8 cellular contexts compared by ENCODE assay signal in the genomic region with DNA sequence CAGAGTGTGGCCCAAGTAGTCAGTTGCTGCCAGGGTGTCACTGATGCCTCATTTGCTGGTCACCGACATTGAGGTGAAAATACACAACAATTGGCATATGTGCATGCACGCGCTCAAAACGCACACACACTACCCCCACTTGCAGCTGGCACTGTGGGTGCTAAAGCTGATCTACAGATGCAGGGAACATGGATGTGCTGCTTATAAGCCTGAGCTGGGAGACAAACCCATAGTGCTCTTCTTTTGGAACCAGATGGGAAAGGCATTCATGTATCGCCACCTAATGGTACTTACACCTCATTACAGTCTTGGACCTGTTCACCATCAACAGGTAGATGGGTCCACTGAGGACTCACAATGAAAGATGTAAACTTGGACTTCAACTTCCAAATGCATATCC.
DNase-seq lines count a peak whose midpoint lies in the region; ATAC-seq and TF ChIP-seq lines count a peak whose summit lies in the region.

No MANE protein-coding gene starts in this region.

- no peaks in the 10 kb centered on the region for H3K4me1 Mint-ChIP-seq in stimulated activated naive CD8-positive, alpha-beta T cell treated with anti-CD3 and anti-CD28 coated beads, Interleukin-15, amount 100 ng/mL, for 72 hours
- no peaks in the 10 kb centered on the region for H3K4me1 Mint-ChIP-seq in immature natural killer cell

- H3K4me1 ChIP-seq in Loucy (ENCODE audit: insufficient read depth, low read length, poor library complexity, severe bottlenecking) (no peaks in the 10 kb centered on the region), RWPE2 (ENCODE audit: insufficient read depth, poor library complexity, severe bottlenecking) (no peaks in the 10 kb centered on the region)

- H4K20me1 ChIP-seq in Loucy (ENCODE audit: insufficient read depth, low read length, poor library complexity, severe bottlenecking), result no peaks in the 10 kb centered on the region

- H3K9me3 Mint-ChIP-seq in stimulated activated naive CD8-positive, alpha-beta T cell treated with anti-CD3 and anti-CD28 coated beads, Interleukin-15, amount 100 ng/mL, for 72 hours, result no peaks in the 10 kb centered on the region
- peaks cover 0 to 2% (median 0%) of the 10 kb centered on the region in 6 donors for H3K9me3 Mint-ChIP-seq in immature natural killer cell

- H3K79me2 ChIP-seq in Loucy (ENCODE audit: insufficient read depth, low read length), result no peaks in the 10 kb centered on the region

- H3K4me2 ChIP-seq in Loucy (ENCODE audit: low read depth, low read length, poor library complexity, severe bottlenecking), result no peak overlapping the region

- H3K27ac Mint-ChIP-seq in stimulated activated naive CD8-positive, alpha-beta T cell treated with anti-CD3 and anti-CD28 coated beads, Interleukin-15, amount 100 ng/mL, for 72 hours, result no peak overlapping the region
- H3K27ac Mint-ChIP-seq in immature natural killer cell, result no peak overlapping the region

- no peak overlapping the region for H3K4me3 Mint-ChIP-seq in stimulated activated naive CD8-positive, alpha-beta T cell treated with anti-CD3 and anti-CD28 coated beads, Interleukin-15, amount 100 ng/mL, for 72 hours
- H3K4me3 Mint-ChIP-seq in immature natural killer cell, result no peak overlapping the region

- H3K9me3 ChIP-seq in Loucy (ENCODE audit: insufficient read depth, low read depth, low read length) (no peaks in the 10 kb centered on the region), RWPE2 (ENCODE audit: severe bottlenecking) (no peaks in the 10 kb centered on the region)

- no peak overlapping the region for H3K4me3 ChIP-seq in Loucy (ENCODE audit: low read length, poor library complexity, severe bottlenecking)
- no peak overlapping the region for H3K4me3 ChIP-seq in RWPE2 (ENCODE audit: severe bottlenecking)

- peaks cover 0 to 3% (median 0%) of the 10 kb centered on the region in 3 donors for H3K36me3 Mint-ChIP-seq in immature natural killer cell

- no peak overlapping the region for H3K27ac ChIP-seq in RWPE2 (ENCODE audit: poor library complexity, severe bottlenecking)

- ATAC-seq in stimulated activated naive CD8-positive, alpha-beta T cell treated with anti-CD3 and anti-CD28 coated beads, Interleukin-15, amount 100 ng/mL, for 72 hours, result peak; percentile 20
- no peak for ATAC-seq in stimulated activated naive CD8-positive, alpha-beta T cell treated with anti-CD3 and anti-CD28 coated beads, Interleukin-15, Interleukin-2, amounts not matched to agents 100 U/mL and 50 U/mL, for 24 hours
- ATAC-seq in RWPE2 (ENCODE audit: low read depth) (0 out of 3 replicates have a peak, but pooled peaks have one; percentile 41), HG03196 (IDR thresholded peaks at IDR 0.05; ENCODE audit: unreplicated experiment) (no peak)

- no peaks in the 10 kb centered on the region for H3K27me3 ChIP-seq in Loucy (ENCODE audit: insufficient read depth, low read length, poor library complexity, severe bottlenecking)
- H3K27me3 ChIP-seq in RWPE2 (ENCODE audit: insufficient read depth, poor library complexity, severe bottlenecking), result no peaks in the 10 kb centered on the region

- no peaks in the 10 kb centered on the region for H3K36me3 ChIP-seq in Loucy (ENCODE audit: insufficient read depth, low read length)
- no peaks in the 10 kb centered on the region for H3K36me3 ChIP-seq in RWPE2 (ENCODE audit: low read depth)

- no peaks in the 10 kb centered on the region for H3K9me2 ChIP-seq in Loucy (replicated peaks; ENCODE audit: low read depth, low read length)

- no peak for DNase-seq in stimulated activated naive CD8-positive, alpha-beta T cell treated with anti-CD3 and anti-CD28 coated beads, Interleukin-15, amount 100 ng/mL, for 72 hours
- DNase-seq in stimulated activated naive CD8-positive, alpha-beta T cell treated with anti-CD3 and anti-CD28 coated beads, Interleukin-15, Interleukin-2, amounts not matched to agents 100 U/mL and 50 U/mL, for 24 hours, result no peak
- DNase-seq in RWPE2 (ENCODE audit: low spot score), result no peak
- DNase-seq in germinal center (ENCODE audit: low spot score), result peak; percentile 20
- DNase-seq in activated CD8-positive, alpha-beta memory T cell treated with anti-CD3 and anti-CD28 coated beads, Interleukin-2, amount 50 U/mL, for 48 hours, result no peak
- DNase-seq in immature natural killer cell, result no peak

- H3F3A ChIP-seq in Loucy (ENCODE audit: low read depth), result no peaks in the 10 kb centered on the region

- no peak overlapping the region for H2AFZ ChIP-seq in Loucy (ENCODE audit: low read length)

- peaks cover 7% of the 10 kb centered on the region for H3K27me3 Mint-ChIP-seq in stimulated activated naive CD8-positive, alpha-beta T cell treated with anti-CD3 and anti-CD28 coated beads, Interleukin-15, amount 100 ng/mL, for 72 hours
- H3K27me3 Mint-ChIP-seq in immature natural killer cell (ENCODE audit: low read depth in 3 of 3), result peaks cover 2 to 6% (median 5%) of the 10 kb centered on the region in 3 donors

- TF ChIP-seq CTCF in Loucy (conservative IDR thresholded peaks at IDR 0.05; ENCODE audit: low read length) (peak; percentile 74), RWPE2 (IDR thresholded peaks at IDR 0.05; ENCODE audit: poor library complexity, severe bottlenecking) (peak; percentile 48)

- no peak overlapping the region for H3K9ac ChIP-seq in Loucy (ENCODE audit: low read depth, low read length, poor library complexity, severe bottlenecking)

Comparison
In these comparisons a context has a peak if more than half of its experiments do, and no peak if none do; other contexts are left out.
1. ATAC-seq: peak in stimulated activated naive CD8-positive, alpha-beta T cell treated with anti-CD3 and anti-CD28 coated beads, Interleukin-15, amount 100 ng/mL, for 72 hours (single experiment) and RWPE2 (single experiment); none in stimulated activated naive CD8-positive, alpha-beta T cell treated with anti-CD3 and anti-CD28 coated beads, Interleukin-15, Interleukin-2, amounts not matched to agents 100 U/mL and 50 U/mL, for 24 hours (single experiment) and HG03196 (single experiment).